ENCODE assay signal across 1 cellular context in the genomic region with DNA sequence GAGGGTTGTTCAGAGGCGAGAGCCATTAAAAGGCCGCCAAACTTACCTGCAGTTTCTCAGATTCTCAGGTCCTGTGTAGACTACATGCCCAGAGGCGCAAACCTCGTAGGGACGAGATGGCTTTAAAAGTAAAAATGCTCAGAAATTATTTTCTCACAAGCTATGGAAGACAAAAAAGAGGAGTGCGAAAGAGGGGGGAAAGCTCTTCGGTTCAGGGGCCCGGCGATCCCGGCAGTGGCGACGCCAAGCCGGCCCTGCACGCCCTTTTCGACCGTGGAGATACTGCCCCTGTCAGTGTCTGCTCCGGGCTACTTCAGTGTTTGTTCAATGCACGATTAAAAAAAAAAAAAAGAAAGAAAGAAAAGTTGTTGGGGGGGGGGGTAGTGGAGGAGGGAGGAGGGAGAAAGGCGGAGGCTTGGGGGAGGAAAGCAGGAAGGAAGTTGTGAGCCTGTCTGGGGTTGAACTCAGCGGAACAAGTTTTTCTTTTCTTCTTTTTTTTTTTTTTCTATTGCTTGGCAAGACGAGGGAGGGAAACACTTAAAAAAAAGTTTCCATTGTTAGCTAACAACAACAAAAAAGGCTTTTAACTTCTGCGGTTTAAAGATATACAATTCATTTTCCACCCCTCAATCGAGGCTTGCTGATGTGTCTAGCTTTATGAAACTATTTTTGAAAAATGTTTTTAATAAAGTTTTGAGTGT.
TF ChIP-seq lines count a peak whose summit lies in the region.

A gene (minus strand): TSS at position 288 of the 701 bp plus-strand sequence. CDS start 1,824 bp downstream, outside the sequence.

TF ChIP-seq in PFSK-1, 5 proteins besides CTCF, POLR2A, EP300 and RAD21 (continued from another document):
- peak; percentile 44; the same call in 1 of the 2 replicates for TF ChIP-seq SIN3A (IDR thresholded peaks at IDR 0.05; ENCODE audit: borderline replicate concordance, insufficient read depth, low read length)
